ENCODE assay signal across 1 cellular context in genomic region chr5:21615195-21615765, GRCh38.
TF ChIP-seq lines count a peak whose summit lies in the region.

No MANE protein-coding gene starts in this region.

TF ChIP-seq in SK-N-SH, 30 proteins besides CTCF, POLR2A, EP300 and RAD21 (continued from another document):
- TF ChIP-seq, protein P1, sequence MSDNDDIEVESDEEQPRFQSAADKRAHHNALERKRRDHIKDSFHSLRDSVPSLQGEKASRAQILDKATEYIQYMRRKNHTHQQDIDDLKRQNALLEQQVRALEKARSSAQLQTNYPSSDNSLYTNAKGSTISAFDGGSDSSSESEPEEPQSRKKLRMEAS (IDR thresholded peaks at IDR 0.05; ENCODE audit: low read depth): no peak
- TF ChIP-seq GABPA (IDR thresholded peaks at IDR 0.05; ENCODE audit: low read depth): no peak
- TF ChIP-seq FOXJ3 (CRISPR knock-in tag; IDR thresholded peaks at IDR 0.05): no peak
- TF ChIP-seq, protein P2, sequence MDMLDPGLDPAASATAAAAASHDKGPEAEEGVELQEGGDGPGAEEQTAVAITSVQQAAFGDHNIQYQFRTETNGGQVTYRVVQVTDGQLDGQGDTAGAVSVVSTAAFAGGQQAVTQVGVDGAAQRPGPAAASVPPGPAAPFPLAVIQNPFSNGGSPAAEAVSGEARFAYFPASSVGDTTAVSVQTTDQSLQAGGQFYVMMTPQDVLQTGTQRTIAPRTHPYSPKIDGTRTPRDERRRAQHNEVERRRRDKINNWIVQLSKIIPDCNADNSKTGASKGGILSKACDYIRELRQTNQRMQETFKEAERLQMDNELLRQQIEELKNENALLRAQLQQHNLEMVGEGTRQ (IDR thresholded peaks at IDR 0.05; ENCODE audit: borderline replicate concordance, low read depth, low read length): no peak
- TF ChIP-seq RCOR1 (IDR thresholded peaks at IDR 0.05; ENCODE audit: low read length): no peak
- TF ChIP-seq ZBTB33 (IDR thresholded peaks at IDR 0.05; ENCODE audit: borderline replicate concordance, low read depth): no peak
- TF ChIP-seq, protein P3, sequence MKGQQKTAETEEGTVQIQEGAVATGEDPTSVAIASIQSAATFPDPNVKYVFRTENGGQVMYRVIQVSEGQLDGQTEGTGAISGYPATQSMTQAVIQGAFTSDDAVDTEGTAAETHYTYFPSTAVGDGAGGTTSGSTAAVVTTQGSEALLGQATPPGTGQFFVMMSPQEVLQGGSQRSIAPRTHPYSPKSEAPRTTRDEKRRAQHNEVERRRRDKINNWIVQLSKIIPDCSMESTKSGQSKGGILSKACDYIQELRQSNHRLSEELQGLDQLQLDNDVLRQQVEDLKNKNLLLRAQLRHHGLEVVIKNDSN (IDR thresholded peaks at IDR 0.05; ENCODE audit: borderline replicate concordance, low read depth): no peak
- no peak for TF ChIP-seq TEAD4 (IDR thresholded peaks at IDR 0.05; ENCODE audit: borderline replicate concordance, insufficient read depth)
